15 cellular contexts compared by ENCODE assay signal in the genomic region with DNA sequence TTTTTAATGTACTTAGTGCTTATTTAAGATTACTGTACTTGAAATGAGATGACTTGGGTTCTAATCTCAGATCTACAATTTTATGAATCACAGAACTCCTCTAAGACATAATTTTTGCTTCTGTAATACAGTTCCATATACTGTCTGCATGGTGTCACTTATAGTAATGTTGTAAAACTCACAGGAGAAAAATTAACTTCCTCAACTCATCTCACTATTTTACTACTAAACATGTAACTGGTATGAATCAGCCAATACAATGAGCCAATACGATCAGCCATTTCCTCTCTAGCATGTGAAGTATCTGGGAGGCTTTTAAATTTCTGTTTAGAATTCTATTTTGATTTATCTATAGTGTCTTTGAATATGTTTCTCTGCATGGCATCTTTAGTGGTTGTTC.
DNase-seq lines count a peak whose midpoint lies in the region; ATAC-seq lines count a peak whose summit lies in the region.
"Had no signal": no experiment of that assay in that cellular context is flagged by ENCODE, and none has a peak within 500 bp of the region (broad histone marks: within the 10 kb centered on the region; RNA-seq: fewer than 3 reads in every experiment).

No MANE protein-coding gene starts in this region.

- ATAC-seq in activated CD4-positive, alpha-beta T cell treated with anti-CD3 and anti-CD28 coated beads for 36 hours, result peak; percentile 72
- ATAC-seq in activated T-cell treated with anti-CD3 and anti-CD28 coated beads, Interleukin-2, amount 50 U/mL, for 72 hours (replicated peaks in 1 of 2), result peak; percentile 36 to 80
- peak; percentile 37 for ATAC-seq in activated T-helper 17 cell treated with anti-CD3 and anti-CD28 coated beads, Interleukin-2, amount 50 U/mL, for 72 hours (replicated peaks)
- ATAC-seq in HG02973 (IDR thresholded peaks at IDR 0.05; ENCODE audit: unreplicated experiment), result no peak
- ATAC-seq: CD8-positive, alpha-beta T cell had no signal

- H3K9me3 Mint-ChIP-seq in activated CD4-positive, alpha-beta T cell treated with anti-CD3 and anti-CD28 coated beads for 36 hours (ENCODE audit: low read depth), result no peaks in the 10 kb centered on the region
- H3K9me3 Mint-ChIP-seq in activated CD4-positive, alpha-beta T cell treated with anti-CD3 and anti-CD28 coated beads, Interleukin-2, amount 10 ng/mL, durations not matched to agents 24 days and 14 days, result no peaks in the 10 kb centered on the region
- peaks cover under 1% of the 10 kb centered on the region in 2 donors for H3K9me3 Mint-ChIP-seq in activated T-cell treated with anti-CD3 and anti-CD28 coated beads, Interleukin-2, amount 50 U/mL, for 72 hours
- H3K9me3 Mint-ChIP-seq in activated T-helper 17 cell treated with anti-CD3 and anti-CD28 coated beads, Interleukin-2, amount 50 U/mL, for 72 hours, result peaks cover 2% of the 10 kb centered on the region

- no peak overlapping the region for H3K4me3 Mint-ChIP-seq in activated CD4-positive, alpha-beta T cell treated with anti-CD3 and anti-CD28 coated beads for 36 hours
- no peak overlapping the region for H3K4me3 Mint-ChIP-seq in activated CD4-positive, alpha-beta T cell treated with anti-CD3 and anti-CD28 coated beads, Interleukin-2, amount 10 ng/mL, durations not matched to agents 24 days and 14 days
- no peak overlapping the region for H3K4me3 Mint-ChIP-seq in activated T-cell treated with anti-CD3 and anti-CD28 coated beads, Interleukin-2, amount 50 U/mL, for 72 hours
- H3K4me3 Mint-ChIP-seq in activated T-helper 17 cell treated with anti-CD3 and anti-CD28 coated beads, Interleukin-2, amount 50 U/mL, for 72 hours, result no peak overlapping the region
- H3K4me3 Mint-ChIP-seq: B cell; CD4-positive, CD25-positive, alpha-beta regulatory T cell; CD8-positive, alpha-beta T cell had no signal

- no peaks in the 10 kb centered on the region for H3K36me3 Mint-ChIP-seq in activated CD4-positive, alpha-beta T cell treated with anti-CD3 and anti-CD28 coated beads for 36 hours (ENCODE audit: low read depth)
- H3K36me3 Mint-ChIP-seq in activated CD4-positive, alpha-beta T cell treated with anti-CD3 and anti-CD28 coated beads, Interleukin-2, amount 10 ng/mL, durations not matched to agents 24 days and 14 days (ENCODE audit: low read depth), result no peaks in the 10 kb centered on the region
- peaks cover 0 to under 1% of the 10 kb centered on the region in 2 donors for H3K36me3 Mint-ChIP-seq in activated T-cell treated with anti-CD3 and anti-CD28 coated beads, Interleukin-2, amount 50 U/mL, for 72 hours (ENCODE audit: insufficient read depth in 2 of 2)
- H3K36me3 Mint-ChIP-seq in activated T-helper 17 cell treated with anti-CD3 and anti-CD28 coated beads, Interleukin-2, amount 50 U/mL, for 72 hours (ENCODE audit: low read depth), result no peaks in the 10 kb centered on the region
- H3K36me3 Mint-ChIP-seq: CD4-positive, CD25-positive, alpha-beta regulatory T cell; CD8-positive, alpha-beta T cell had no signal

- DNase-seq in activated CD4-positive, alpha-beta T cell treated with anti-CD3 and anti-CD28 coated beads for 36 hours, result no peak
- no peak for DNase-seq in activated CD4-positive, alpha-beta T cell treated with anti-CD3 and anti-CD28 coated beads, Interleukin-2, amount 10 ng/mL, durations not matched to agents 24 days and 14 days
- no peak for DNase-seq in activated T-cell treated with anti-CD3 and anti-CD28 coated beads, Interleukin-2, amount 50 U/mL, for 72 hours
- DNase-seq in activated T-cell treated with anti-CD3 and anti-CD28 coated beads, Interleukin-2, amount 50 U/mL, for 48 hours, result no peak
- DNase-seq: Caco-2; CD4-positive, CD25-positive, alpha-beta regulatory T cell; CD8-positive, alpha-beta T cell; DMS153; DND-41; GM23248; H7; HCEC 1CT had no signal

- POLR2A ChIA-PET in activated CD4-positive, alpha-beta T cell treated with anti-CD3 and anti-CD28 coated beads for 36 hours (lab: Charles Lee), result no interaction called here

- intact Hi-C loops in activated CD4-positive, alpha-beta T cell treated with anti-CD3 and anti-CD28 coated beads for 36 hours (cut with DNase I, micrococcal nuclease), result no loop called here
- intact Hi-C loops in activated CD4-positive, alpha-beta T cell treated with anti-CD3 and anti-CD28 coated beads, Interleukin-2, amount 10 ng/mL, durations not matched to agents 24 days and 14 days (cut with micrococcal nuclease), result no loop called here

- H3K27ac Mint-ChIP-seq in activated CD4-positive, alpha-beta T cell treated with anti-CD3 and anti-CD28 coated beads for 36 hours, result no peak overlapping the region
- H3K27ac Mint-ChIP-seq in activated CD4-positive, alpha-beta T cell treated with anti-CD3 and anti-CD28 coated beads, Interleukin-2, amount 10 ng/mL, durations not matched to agents 24 days and 14 days, result no peak overlapping the region
- H3K27ac Mint-ChIP-seq in activated T-cell treated with anti-CD3 and anti-CD28 coated beads, Interleukin-2, amount 50 U/mL, for 72 hours, result no peak overlapping the region
- H3K27ac Mint-ChIP-seq in activated T-helper 17 cell treated with anti-CD3 and anti-CD28 coated beads, Interleukin-2, amount 50 U/mL, for 72 hours, result no peak overlapping the region
- H3K27ac Mint-ChIP-seq: B cell; CD4-positive, CD25-positive, alpha-beta regulatory T cell; CD8-positive, alpha-beta T cell had no signal

- peaks cover 5% of the 10 kb centered on the region for H3K4me1 Mint-ChIP-seq in activated CD4-positive, alpha-beta T cell treated with anti-CD3 and anti-CD28 coated beads for 36 hours
- no peaks in the 10 kb centered on the region for H3K4me1 Mint-ChIP-seq in activated CD4-positive, alpha-beta T cell treated with anti-CD3 and anti-CD28 coated beads, Interleukin-2, amount 10 ng/mL, durations not matched to agents 24 days and 14 days
- H3K4me1 Mint-ChIP-seq in activated T-cell treated with anti-CD3 and anti-CD28 coated beads, Interleukin-2, amount 50 U/mL, for 72 hours (ENCODE audit: low read depth), result peaks cover 7% of the 10 kb centered on the region
- H3K4me1 Mint-ChIP-seq in activated T-helper 17 cell treated with anti-CD3 and anti-CD28 coated beads, Interleukin-2, amount 50 U/mL, for 72 hours, result no peaks in the 10 kb centered on the region
- H3K4me1 Mint-ChIP-seq: B cell; CD4-positive, CD25-positive, alpha-beta regulatory T cell had no signal

- peaks cover 18% of the 10 kb centered on the region for H3K27me3 Mint-ChIP-seq in activated CD4-positive, alpha-beta T cell treated with anti-CD3 and anti-CD28 coated beads for 36 hours
- H3K27me3 Mint-ChIP-seq in activated CD4-positive, alpha-beta T cell treated with anti-CD3 and anti-CD28 coated beads, Interleukin-2, amount 10 ng/mL, durations not matched to agents 24 days and 14 days, result peaks cover 5% of the 10 kb centered on the region
- H3K27me3 Mint-ChIP-seq in activated T-cell treated with anti-CD3 and anti-CD28 coated beads, Interleukin-2, amount 50 U/mL, for 72 hours (ENCODE audit: low read depth), result peaks cover 28% of the 10 kb centered on the region
- peaks cover 12% of the 10 kb centered on the region for H3K27me3 Mint-ChIP-seq in activated T-helper 17 cell treated with anti-CD3 and anti-CD28 coated beads, Interleukin-2, amount 50 U/mL, for 72 hours

- CTCF ChIA-PET in activated CD4-positive, alpha-beta T cell treated with anti-CD3 and anti-CD28 coated beads for 36 hours (lab: Charles Lee), result no interaction called here
